Comparison of ENCODE assay signal across 34 cellular contexts in genomic region chr9:137948642-137949041, GRCh38.
"Had no signal": no experiment of that assay in that cellular context is flagged by ENCODE, and none has a peak within 500 bp of the region (broad histone marks: within the 10 kb centered on the region; RNA-seq: fewer than 3 reads in every experiment).

No MANE protein-coding gene starts in this region.

- H3K9me3 ChIP-seq: ascending aorta, colonic mucosa, gastrocnemius medialis had no signal

- H3K4me1 Mint-ChIP-seq: activated B cell treated with CpG ODN at 0.5 μM for 24 hours; activated CD8-positive, alpha-beta memory T cell treated with anti-CD3 and anti-CD28 coated beads, Interleukin-2, amount 10 ng/mL, durations not matched to agents 7 days and 5 days; activated naive CD4-positive, alpha-beta T cell treated with anti-CD3 and anti-CD28 coated beads, Interleukin-2, amount 50 U/mL, for 24 hours; activated naive CD8-positive, alpha-beta T cell treated with anti-CD3 and anti-CD28 coated beads for 36 hours; brain; T-helper 17 cell had no signal

- ATAC-seq: activated CD4-positive, CD25-positive, alpha-beta regulatory T cell treated with anti-CD3 and anti-CD28 coated beads, Interleukin-2, amount 50 U/mL, for 24 hours; activated CD8-positive, alpha-beta memory T cell treated with anti-CD3 and anti-CD28 coated beads, Interleukin-2, amount 10 ng/mL, durations not matched to agents 7 days and 5 days; activated CD8-positive, alpha-beta T cell treated with anti-CD3 and anti-CD28 coated beads, Interleukin-2, amount 10 ng/mL, durations not matched to agents 7 days and 5 days; foreskin keratinocyte; gastrocnemius medialis; heart left ventricle; T-helper 17 cell had no signal

- H3K27me3 ChIP-seq: ascending aorta, cardiac muscle cell, colonic mucosa, foreskin keratinocyte had no signal

- H3K36me3 ChIP-seq: ascending aorta, breast epithelium, cardiac muscle cell, colonic mucosa, esophagus muscularis mucosa, gastrocnemius medialis, heart left ventricle had no signal

- H3K27ac ChIP-seq: ascending aorta, breast epithelium, cardiac muscle cell, colonic mucosa, esophagus muscularis mucosa, foreskin keratinocyte, gastrocnemius medialis, heart left ventricle, WERI-Rb-1 had no signal

- H3K4me3 ChIP-seq: ascending aorta, breast epithelium, cardiac muscle cell, colonic mucosa, esophagus muscularis mucosa, gastrocnemius medialis, heart left ventricle had no signal

- H3K27me3 Mint-ChIP-seq: activated B cell treated with CpG ODN at 0.5 μM for 24 hours; activated CD8-positive, alpha-beta memory T cell treated with anti-CD3 and anti-CD28 coated beads, Interleukin-2, amount 10 ng/mL, durations not matched to agents 7 days and 5 days; activated naive CD4-positive, alpha-beta T cell treated with anti-CD3 and anti-CD28 coated beads, Interleukin-2, amount 50 U/mL, for 24 hours; brain had no signal

- H3K36me3 Mint-ChIP-seq: activated naive CD8-positive, alpha-beta T cell treated with anti-CD3 and anti-CD28 coated beads for 36 hours had no signal

- DNase-seq: activated B cell treated with CpG ODN at 0.5 μM for 24 hours; activated CD4-positive, alpha-beta T cell treated with anti-CD3 and anti-CD28 coated beads for 48 hours; activated CD4-positive, alpha-beta T cell treated with anti-CD3 and anti-CD28 coated beads, Interleukin-2, amount 50 U/mL, for 1 hour; activated CD4-positive, alpha-beta T cell treated with anti-CD3 and anti-CD28 coated beads, Interleukin-2, amount 50 U/mL, for 48 hours; activated CD8-positive, alpha-beta memory T cell treated with anti-CD3 and anti-CD28 coated beads, Interleukin-2, amount 10 ng/mL, durations not matched to agents 7 days and 5 days; activated CD8-positive, alpha-beta memory T cell treated with anti-CD3 and anti-CD28 coated beads, Interleukin-2, amount 50 U/mL, for 4 hours; activated CD8-positive, alpha-beta T cell treated with anti-CD3 and anti-CD28 coated beads, Interleukin-2, amount 10 ng/mL, durations not matched to agents 7 days and 5 days; activated effector memory CD4-positive, alpha-beta T cell treated with anti-CD3 and anti-CD28 coated beads, Interleukin-2, amount 50 U/mL, for 16 hours; activated naive CD4-positive, alpha-beta T cell treated with anti-CD3 and anti-CD28 coated beads for 36 hours; activated naive CD8-positive, alpha-beta T cell treated with anti-CD3 and anti-CD28 coated beads for 36 hours; activated T-cell treated with anti-CD3 and anti-CD28 coated beads, Interleukin-2, amount 50 U/mL, for 1 hour; activated T-cell treated with anti-CD3 and anti-CD28 coated beads, Interleukin-2, amount 50 U/mL, for 48 hours; central memory CD4-positive, alpha-beta T cell; cerebellar nuclear complex; colonic mucosa; effector memory CD4-positive, alpha-beta T cell; foreskin keratinocyte; gastrocnemius medialis; glutamatergic neuron; heart left ventricle; T-helper 1 cell; T-helper 17 cell; T1000; WERI-Rb-1 had no signal

- H3K4me3 Mint-ChIP-seq: activated B cell treated with CpG ODN at 0.5 μM for 24 hours; activated CD8-positive, alpha-beta memory T cell treated with anti-CD3 and anti-CD28 coated beads, Interleukin-2, amount 10 ng/mL, durations not matched to agents 7 days and 5 days; activated CD8-positive, alpha-beta T cell treated with anti-CD3 and anti-CD28 coated beads, Interleukin-2, amount 10 ng/mL, durations not matched to agents 7 days and 5 days; activated naive CD4-positive, alpha-beta T cell treated with anti-CD3 and anti-CD28 coated beads for 36 hours; activated naive CD4-positive, alpha-beta T cell treated with anti-CD3 and anti-CD28 coated beads, Interleukin-2, amount 50 U/mL, for 24 hours; activated naive CD8-positive, alpha-beta T cell treated with anti-CD3 and anti-CD28 coated beads for 36 hours; activated T-helper 1 cell treated with anti-CD3 and anti-CD28 coated beads, Interleukin-12 subunit alpha, Interleukin-12 subunit beta, Interleukin-2, Interleukin-4 antibody, amounts not matched to agents 30 ng/mL and 10 ng/mL and 1 ng/mL, durations not matched to agents 14 hours and 24 hours and 36 hours; brain; T-helper 17 cell; T-helper 2 cell treated with Interferon-gamma antibody and Interleukin-4, amounts not matched to agents 5 μg/mL and 100 μg/mL, for 36 hours had no signal

- H3K4me1 ChIP-seq: ascending aorta, breast epithelium, colonic mucosa, esophagus muscularis mucosa, foreskin keratinocyte, gastrocnemius medialis, heart left ventricle had no signal

- H3K27ac Mint-ChIP-seq: activated B cell treated with CpG ODN at 0.5 μM for 24 hours; activated CD8-positive, alpha-beta memory T cell treated with anti-CD3 and anti-CD28 coated beads, Interleukin-2, amount 10 ng/mL, durations not matched to agents 7 days and 5 days; activated CD8-positive, alpha-beta T cell treated with anti-CD3 and anti-CD28 coated beads, Interleukin-2, amount 10 ng/mL, durations not matched to agents 7 days and 5 days; activated naive CD4-positive, alpha-beta T cell treated with anti-CD3 and anti-CD28 coated beads for 36 hours; activated naive CD4-positive, alpha-beta T cell treated with anti-CD3 and anti-CD28 coated beads, Interleukin-2, amount 50 U/mL, for 24 hours; activated naive CD8-positive, alpha-beta T cell treated with anti-CD3 and anti-CD28 coated beads for 36 hours; activated T-helper 1 cell treated with anti-CD3 and anti-CD28 coated beads, Interleukin-12 subunit alpha, Interleukin-12 subunit beta, Interleukin-2, Interleukin-4 antibody, amounts not matched to agents 30 ng/mL and 10 ng/mL and 1 ng/mL, durations not matched to agents 14 hours and 24 hours and 36 hours; activated T-helper 2 cell treated with anti-CD3 and anti-CD28 coated beads, Interferon-gamma antibody, Interleukin-2, Interleukin-4, amounts not matched to agents 10 μg/mL and 5 μg/mL and 100 μg/mL, durations not matched to agents 14 hours and 24 hours and 36 hours; brain; T-helper 17 cell; T-helper 2 cell treated with Interferon-gamma antibody and Interleukin-4, amounts not matched to agents 5 μg/mL and 100 μg/mL, for 36 hours had no signal
